Comparison of ENCODE assay signal across 20 cellular contexts in genomic region chr6:158033077-158033750, GRCh38. TPM values are rescaled to one million over a fixed set of nuclear protein-coding genes. Genes with fewer than 3 reads are reported as not detected.
DNase-seq lines count a peak whose midpoint lies in the region; ATAC-seq and TF ChIP-seq lines count a peak whose summit lies in the region.
"Had no signal": no experiment of that assay in that cellular context is flagged by ENCODE, and none has a peak within 500 bp of the region (broad histone marks: within the 10 kb centered on the region; RNA-seq: fewer than 3 reads in every experiment).

No MANE protein-coding gene starts in this region.

- TF ChIP-seq CTCF in left ventricle myocardium inferior (IDR thresholded peaks at IDR 0.05; ENCODE audit: borderline replicate concordance) (no peak), dorsolateral prefrontal cortex (IDR thresholded peaks at IDR 0.05 in 54 of 56, conservative IDR thresholded peaks at IDR 0.05 in 2 of 56; ENCODE audit: low read depth in 1 of 56, partially characterized antibody in 56 of 56) (no peak), osteoblast (IDR thresholded peaks at IDR 0.05; ENCODE audit: extremely low read depth, low read depth, low read length) (no peak)

- no peaks in the 10 kb centered on the region for H3K9me3 ChIP-seq in left ventricle myocardium inferior (replicated peaks)
- no peaks in the 10 kb centered on the region for H3K9me3 ChIP-seq in osteoblast (ENCODE audit: low read depth, low read length)
- H3K9me3 ChIP-seq in aorta (ENCODE audit: control insufficient read depth, low read length), result no peaks in the 10 kb centered on the region
- H3K9me3 ChIP-seq: ascending aorta, prostate gland had no signal

- intact Hi-C loops in left ventricle myocardium inferior (cut with micrococcal nuclease) (no loop called here), Right ventricle myocardium superior (cut with DNase I) (no loop called here), dorsolateral prefrontal cortex (cut with DNase I) (no loop called here), aorta (cut with DNase I) (no loop called here)

- H3K4me3 ChIP-seq in left ventricle myocardium inferior (no peak overlapping the region), dorsolateral prefrontal cortex (no peak overlapping the region), osteoblast (ENCODE audit: insufficient read depth, low read length) (no peak overlapping the region), aorta (ENCODE audit: low read length in 2 of 2) (no peak overlapping the region)
- H3K4me3 ChIP-seq: ascending aorta, prostate gland, smooth muscle cell had no signal

- H3K79me2 ChIP-seq in osteoblast (ENCODE audit: insufficient read depth, low read length), result peaks cover 78% of the 10 kb centered on the region

- H3K4me1 ChIP-seq in left ventricle myocardium inferior (peaks cover 57% of the 10 kb centered on the region), osteoblast (ENCODE audit: insufficient read depth, low read length) (peaks cover 27% of the 10 kb centered on the region), aorta (ENCODE audit: control insufficient read depth in 1 of 2, insufficient read depth in 2 of 2, low read length in 2 of 2) (no peaks in the 10 kb centered on the region)
- H3K4me1 ChIP-seq: prostate gland had no signal

- no peaks in the 10 kb centered on the region for H3K27me3 ChIP-seq in left ventricle myocardium inferior (ENCODE audit: low read depth)
- no peaks in the 10 kb centered on the region for H3K27me3 ChIP-seq in dorsolateral prefrontal cortex
- no peaks in the 10 kb centered on the region for H3K27me3 ChIP-seq in osteoblast (ENCODE audit: insufficient read depth, low read length)
- no peaks in the 10 kb centered on the region for H3K27me3 ChIP-seq in aorta (ENCODE audit: control insufficient read depth in 1 of 2, insufficient read depth in 2 of 2, low read length in 1 of 2)
- H3K27me3 ChIP-seq: ascending aorta had no signal

- no peak overlapping the region for H2AFZ ChIP-seq in osteoblast (ENCODE audit: low read length)

- no peak overlapping the region for H3K4me2 ChIP-seq in osteoblast (ENCODE audit: insufficient read depth, low read length)

- H3K36me3 ChIP-seq in left ventricle myocardium inferior (peaks cover 4% of the 10 kb centered on the region), osteoblast (ENCODE audit: insufficient read depth, low read length) (peaks cover 73% of the 10 kb centered on the region), aorta (ENCODE audit: control insufficient read depth in 1 of 2, insufficient read depth in 2 of 2, low read length in 1 of 2) (no peaks in the 10 kb centered on the region)
- H3K36me3 ChIP-seq: ascending aorta had no signal

- peak; percentile 15 for DNase-seq in left ventricle myocardium inferior
- no peak for DNase-seq in Right ventricle myocardium superior
- DNase-seq in dorsolateral prefrontal cortex, result peak in 4 of 10 donors; percentile 28 to 40 (median 34)
- DNase-seq in osteoblast (ENCODE audit: insufficient read length, low spot score, missing footprints), result no peak
- DNase-seq in aorta, result peak; percentile 51 to 73
- no peak for DNase-seq in AG20443 (ENCODE audit: low spot score)
- no peak for DNase-seq in MV-4-11 (lab: John Stamatoyannopoulos, UW)
- no peak for DNase-seq in kidney glomerular epithelial cell (lab: John Stamatoyannopoulos, UW)
- DNase-seq: activated CD4-positive, alpha-beta T cell treated with anti-CD3 and anti-CD28 coated beads for 48 hours; activated CD8-positive, alpha-beta memory T cell treated with anti-CD3 and anti-CD28 coated beads, Interleukin-2, amount 50 U/mL, for 4 hours; activated gamma-delta T cell treated with Interleukin-2 at 50 U/mL for 16 hours; CD4-positive, alpha-beta memory T cell; naive B cell; NCI-H187 treated with DMSO at 0.1 percent for 48 hours; NCI-H446; NK-92 treated with Interleukin-12 subunit alpha and Interleukin-12 subunit beta, amount 100 ng/mL, for 24 hours; stimulated activated CD4-positive, alpha-beta T cell treated with anti-CD3 and anti-CD28 coated beads, Interleukin-4, amount 100 ng/mL, for 4 hours had no signal

- ATAC-seq in Right ventricle myocardium superior (ENCODE audit: poor library complexity) (no peak), aorta (ENCODE audit: low FRiP score) (no peak)

- no peaks in the 10 kb centered on the region for H4K20me1 ChIP-seq in osteoblast (ENCODE audit: insufficient read depth, low read length)

- H3K27ac ChIP-seq in left ventricle myocardium inferior (replicated peaks) (peak overlapping the region; percentile 56), dorsolateral prefrontal cortex (peak overlapping the region; percentile 13 to 100 (median 88)), osteoblast (ENCODE audit: low read depth, low read length) (peak overlapping the region; percentile 100), aorta (ENCODE audit: low read depth in 1 of 2, low read length in 2 of 2) (peak overlapping the region in 1 of 2 donors; percentile 13)
- H3K27ac ChIP-seq: prostate gland had no signal

- 89 to 91% methylated on average over 30 of the region's 30 CpGs for WGBS in aorta, 2 donors

RNA-seq across cellular contexts. Expression of gene SYNJ2, which starts 51.6 kb away (rescaled TPM):
- total RNA-seq in left ventricle myocardium inferior, result 12.3 TPM
- 14.0 TPM for total RNA-seq in Right ventricle myocardium superior
- 100 to 1,000 TPM in 47 of 120 experiments, 10 to 100 TPM in 73; 41.0 to 257 (median 86.5) TPM for total RNA-seq in dorsolateral prefrontal cortex
- total RNA-seq in osteoblast, result 91.6 and 94.8 TPM in 2 replicates
- 10 to 100 TPM; 26.8 to 38.7 TPM for total RNA-seq in aorta
- 10 to 100 TPM in 1 of 2 donors, 1 to 10 TPM in 1; 8.6 to 17.9 TPM for polyA plus RNA-seq in aorta

Comparison
In these comparisons a context has a peak if more than half of its experiments do, and no peak if none do; other contexts are left out.
1. DNase-seq: peak in left ventricle myocardium inferior (single experiment) and aorta (2 of 2); none in Right ventricle myocardium superior (single experiment), osteoblast (single experiment), AG20443 (single experiment), MV-4-11 (single experiment) and kidney glomerular epithelial cell (single experiment).